Comparison of ENCODE assay signal across 8 cellular contexts in genomic region chr6:26156105-26156849, GRCh38.
DNase-seq lines count a peak whose midpoint lies in the region; ATAC-seq, FAIRE-seq and TF ChIP-seq lines count a peak whose summit lies in the region.

No MANE protein-coding gene starts in this region.

- H3K27me3 ChIP-seq in WERI-Rb-1 (ENCODE audit: insufficient read depth, low read depth, severe bottlenecking): no peaks in the 10 kb centered on the region
- H3K27me3 ChIP-seq in mammary epithelial cell (ENCODE audit: insufficient read depth, low read length): no peaks in the 10 kb centered on the region
- no peaks in the 10 kb centered on the region for H3K27me3 ChIP-seq in small intestine (ENCODE audit: control insufficient read depth in 2 of 2, insufficient read depth in 2 of 2, low read length in 2 of 2)

- H3K27ac Mint-ChIP-seq in immature natural killer cell: peak overlapping the region; percentile 92 to 100 (median 96)

- H3K9ac ChIP-seq in mammary epithelial cell (ENCODE audit: insufficient read depth, low read length): peak overlapping the region; percentile 86

- H3K4me3 Mint-ChIP-seq in immature natural killer cell: peak overlapping the region; percentile 94 to 100 (median 97)

- peak overlapping the region; percentile 67 for H2AFZ ChIP-seq in mammary epithelial cell (ENCODE audit: low read depth, low read length)

- no peaks in the 10 kb centered on the region for H3K9me3 ChIP-seq in WERI-Rb-1 (ENCODE audit: severe bottlenecking)
- no peaks in the 10 kb centered on the region for H3K9me3 ChIP-seq in mammary epithelial cell (replicated peaks; ENCODE audit: insufficient read depth, low read length)
- no peaks in the 10 kb centered on the region for H3K9me3 ChIP-seq in small intestine (ENCODE audit: control insufficient read depth, low read depth)

- peaks cover 31% of the 10 kb centered on the region for H3K4me1 ChIP-seq in mammary epithelial cell (ENCODE audit: insufficient read depth, low read length)
- H3K4me1 ChIP-seq in small intestine (ENCODE audit: control insufficient read depth in 2 of 2, insufficient read depth in 1 of 2, low read depth in 1 of 2, low read length in 1 of 2): peaks cover 0 to 2% of the 10 kb centered on the region in 2 donors

- in situ Hi-C loops in mammary epithelial cell (cut with MboI; ENCODE audit: low sequenced_read_pairs in 2 of 2): loop anchor here in 1 of 2 donors (5.0 to 25.0 kb wide), 2 partner anchors 34 to 981 kb away; a partner anchor contains a TSS

- peak overlapping the region; percentile 98 for H3K4me3 ChIP-seq in WERI-Rb-1 (ENCODE audit: low read depth, low read length)
- H3K4me3 ChIP-seq in mammary epithelial cell (replicated peaks in 1 of 3; ENCODE audit: insufficient read depth in 1 of 3, low read depth in 2 of 3, low read length in 3 of 3): peak overlapping the region; percentile 62 to 80 (median 74)
- H3K4me3 ChIP-seq in small intestine (ENCODE audit: low read depth in 1 of 2, low read length in 2 of 2): peak overlapping the region; percentile 67 to 92

- no peaks in the 10 kb centered on the region for H4K20me1 ChIP-seq in mammary epithelial cell (ENCODE audit: insufficient read depth, low read length)

- TF ChIP-seq CTCF in WERI-Rb-1 (IDR thresholded peaks at IDR 0.05; ENCODE audit: low read depth, low read length): no peak
- peak in 1 of 2 donors; percentile 12 for TF ChIP-seq CTCF in mammary epithelial cell (conservative IDR thresholded peaks at IDR 0.05 in 1 of 2, IDR thresholded peaks at IDR 0.05 in 1 of 2; ENCODE audit: extremely low read depth in 1 of 2, insufficient read depth in 1 of 2, low read depth in 1 of 2, low read length in 2 of 2)

- CTCF ChIA-PET in mammary epithelial cell (lab: Charles Lee; ENCODE audit: low non-redundant PET): no interaction called here

- no peak for FAIRE-seq in small intestine (lab: Jason Lieb, UNC)

- no peaks in the 10 kb centered on the region for H3K9me3 Mint-ChIP-seq in immature natural killer cell

- H3K36me3 ChIP-seq in WERI-Rb-1 (peaks cover 13% of the 10 kb centered on the region; the same call in 1 of the 2 replicates), mammary epithelial cell (ENCODE audit: insufficient read depth, low read length) (no peaks in the 10 kb centered on the region), small intestine (ENCODE audit: control insufficient read depth in 2 of 2, insufficient read depth in 2 of 2, low read length in 2 of 2) (no peaks in the 10 kb centered on the region)

- no peaks in the 10 kb centered on the region for H3K36me3 Mint-ChIP-seq in immature natural killer cell

- peak; percentile 60 for DNase-seq in 8988T
- DNase-seq in NCI-H2171 (lab: John Stamatoyannopoulos, UW): peak; percentile 71
- peak; percentile 96 for DNase-seq in WERI-Rb-1
- DNase-seq in mammary epithelial cell: peak; percentile 94
- DNase-seq in immature natural killer cell: peak; percentile 86 to 91 (median 89)
- DNase-seq in small intestine: peak; percentile 91

- peaks cover 23% of the 10 kb centered on the region for H3K79me2 ChIP-seq in mammary epithelial cell (ENCODE audit: insufficient read depth, low read length)

- dilution Hi-C loops in mammary epithelial cell (cut with HindIII; ENCODE audit: low sequenced_read_pairs): no loop called here

- under 1% methylated on average over 14 of the region's 61 CpGs for WGBS in mammary epithelial cell (ENCODE audit: low coverage, missing lambda C conversion rate)
- WGBS in small intestine, 3 donors: 0 to 1% (median 0%) methylated on average over 60 to 61 of the region's 61 CpGs

- intact Hi-C loops in mammary epithelial cell (cut with micrococcal nuclease): loop anchor here (2.0 kb wide), 3 partner anchors 101 to 977 kb away; a partner anchor contains a TSS

- BruUV-seq in mammary epithelial cell (replicated peaks; lab: Mats Ljungman, UMichigan): TSS peak; percentile 65

- peaks cover 38 to 50% of the 10 kb centered on the region in 2 donors for H3K4me1 Mint-ChIP-seq in immature natural killer cell

- peak overlapping the region; percentile 93 for H3K27ac ChIP-seq in WERI-Rb-1
- H3K27ac ChIP-seq in mammary epithelial cell (ENCODE audit: insufficient read depth, low read depth, low read length): peak overlapping the region; percentile 88
- peak overlapping the region; percentile 94 to 96 for H3K27ac ChIP-seq in small intestine (ENCODE audit: low read depth in 1 of 2, low read length in 1 of 2)

- H3K27me3 Mint-ChIP-seq in immature natural killer cell (ENCODE audit: low read depth in 3 of 3): peaks cover 28 to 41% (median 31%) of the 10 kb centered on the region in 3 donors

- ATAC-seq in GM18520 (IDR thresholded peaks at IDR 0.05; ENCODE audit: unreplicated experiment) (peak; percentile 26), HG03064 (IDR thresholded peaks at IDR 0.05; ENCODE audit: low read depth, unreplicated experiment) (peak; percentile 38)

- H3K4me2 ChIP-seq in mammary epithelial cell (ENCODE audit: insufficient read depth, low read depth, low read length): peak overlapping the region; percentile 88

Comparison
In these comparisons a context has a peak if more than half of its experiments do, and no peak if none do; other contexts are left out.
1. Peak in every context shown above with its lines: DNase-seq, ATAC-seq, H3K4me3 ChIP-seq and H3K27ac ChIP-seq.